1 cellular context compared by ENCODE assay signal in the genomic region with DNA sequence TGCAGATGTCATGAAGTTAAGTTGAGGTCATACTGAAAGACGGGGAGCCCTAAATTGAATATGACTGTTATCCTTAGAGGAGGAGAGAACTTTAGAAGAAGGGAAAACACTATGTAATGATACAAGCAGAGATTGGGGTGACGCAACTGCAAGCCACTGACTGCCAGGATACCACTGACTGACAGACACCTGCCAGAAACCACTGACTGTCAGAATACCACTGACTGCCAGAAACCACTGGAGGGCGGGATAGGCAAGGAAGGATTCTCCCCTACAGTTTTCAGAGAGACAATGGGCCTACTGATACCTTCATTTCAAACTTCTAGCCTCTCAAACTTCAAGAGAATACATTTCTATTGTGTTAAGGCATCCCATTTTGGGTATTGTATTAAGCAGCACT.
TF ChIP-seq lines count a peak whose summit lies in the region.

No MANE protein-coding gene starts in this region.

TF ChIP-seq in GM23338, 12 proteins besides CTCF, POLR2A, EP300 and RAD21 (continued from another document):
- TF ChIP-seq REST (IDR thresholded peaks at IDR 0.05; ENCODE audit: unreplicated experiment): no peak
